Comparison of ENCODE assay signal across 8 cellular contexts in the genomic region with DNA sequence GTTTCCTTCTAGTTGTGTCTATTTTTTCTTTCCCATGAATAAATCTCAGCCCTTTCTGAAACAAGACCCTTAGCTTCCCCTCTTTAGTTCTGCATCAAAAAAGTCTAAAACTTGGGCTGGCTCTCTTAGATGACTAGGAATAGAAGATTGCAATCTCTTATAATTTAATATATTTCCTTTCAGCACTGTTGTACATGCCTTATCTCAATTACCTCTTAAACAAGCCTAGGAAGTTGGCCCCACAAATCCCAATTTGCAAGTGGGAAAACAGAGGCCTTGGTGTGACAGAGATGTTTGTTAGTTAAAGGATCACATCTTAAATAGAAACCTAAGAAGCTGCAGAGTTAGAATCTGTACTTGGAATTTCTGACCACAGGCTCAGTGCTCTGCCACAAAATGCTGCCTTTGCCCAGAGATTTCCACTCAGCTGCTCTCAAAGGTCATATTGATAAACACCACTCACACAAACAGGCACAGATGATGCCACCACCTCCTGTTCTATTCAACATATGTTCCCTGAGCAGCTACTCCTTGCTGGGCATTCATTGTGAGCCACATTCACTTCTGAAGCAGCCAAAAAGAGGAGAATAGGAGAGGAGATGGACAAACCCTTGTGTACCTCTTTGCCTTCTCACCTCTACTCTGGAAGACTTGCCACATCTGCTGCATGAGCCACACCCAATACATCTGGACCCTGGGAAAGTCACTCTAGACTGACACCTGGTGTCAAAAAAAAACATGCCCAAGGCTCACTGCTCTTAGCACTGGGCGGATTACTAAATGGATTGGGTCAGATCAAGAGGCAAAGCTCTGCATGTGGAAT. TPM values are rescaled to one million over a fixed set of nuclear protein-coding genes. Genes with fewer than 3 reads are reported as not detected.
DNase-seq lines count a peak whose midpoint lies in the region; ATAC-seq and TF ChIP-seq lines count a peak whose summit lies in the region.

No MANE protein-coding gene starts in this region.

- H3K36me3 ChIP-seq in adipocyte (ENCODE audit: control insufficient read depth, insufficient read depth, low read length, severe bottlenecking) (no peaks in the 10 kb centered on the region), mucosa of descending colon (ENCODE audit: low read depth) (no peaks in the 10 kb centered on the region)

- ATAC-seq in mucosa of descending colon = peak; percentile 77
- no peak for ATAC-seq in GM21717 (IDR thresholded peaks at IDR 0.05; ENCODE audit: unreplicated experiment)
- no peak for ATAC-seq in HG02885 (IDR thresholded peaks at IDR 0.05; ENCODE audit: poor library complexity, unreplicated experiment)

- H3K27me3 ChIP-seq in adipocyte (replicated peaks; ENCODE audit: control insufficient read depth, insufficient read depth, low read length) = peaks cover 75% of the 10 kb centered on the region

- DNase-seq in A172 (ENCODE audit: low spot score) (peak; percentile 43), GM10266 (ENCODE audit: extremely low spot score) (peak; percentile 32), NCI-H1105 treated with DMSO at 0.1 percent for 48 hours (lab: John Stamatoyannopoulos, UW) (peak; percentile 78), adipocyte (ENCODE audit: low read depth) (peak; percentile 52), mucosa of descending colon (peak in 1 of 3 donors; percentile 30)
- DNase-seq in activated CD4-positive, alpha-beta T cell treated with anti-CD3 and anti-CD28 coated beads, Interleukin-2, amount 50 U/mL, for 48 hours = no peak

- intact Hi-C loops in mucosa of descending colon (cut with DNase I, micrococcal nuclease) = loop anchor here in 1 of 2 donors (5.0 to 10.0 kb wide), 3 partner anchors 65 to 495 kb away; no protein-coding TSS in a partner anchor

- no peak overlapping the region for H3K4me3 ChIP-seq in adipocyte (ENCODE audit: low read length)
- H3K4me3 ChIP-seq in mucosa of descending colon = no peak overlapping the region

- no peak overlapping the region for H3K9ac ChIP-seq in adipocyte (ENCODE audit: low read length)

- TF ChIP-seq CTCF in GM10266 (IDR thresholded peaks at IDR 0.05; ENCODE audit: control insufficient read depth, insufficient read depth, low read depth, missing control alignments) (peak; percentile 53), mucosa of descending colon (IDR thresholded peaks at IDR 0.05) (no peak)

- H3K4me1 ChIP-seq in adipocyte (ENCODE audit: control insufficient read depth, insufficient read depth, low read length) = no peaks in the 10 kb centered on the region
- no peaks in the 10 kb centered on the region for H3K4me1 ChIP-seq in mucosa of descending colon (ENCODE audit: low read depth)

- no peaks in the 10 kb centered on the region for H3K9me3 ChIP-seq in adipocyte (ENCODE audit: control insufficient read depth, low read length)
- H3K9me3 ChIP-seq in mucosa of descending colon = no peaks in the 10 kb centered on the region

RNA-seq across cellular contexts. Expression of a gene that starts 5.5 kb away (rescaled TPM):
- not detected in 2 replicates for total RNA-seq in A172 (2014; rRNA removed; shearing (Covaris generic))
- total RNA-seq in mucosa of descending colon = not detected

Comparison
In these comparisons a context has a peak if more than half of its experiments do, and no peak if none do; other contexts are left out.
1. DNase-seq: peak in A172 (single experiment), GM10266 (single experiment), NCI-H1105 treated with DMSO at 0.1 percent for 48 hours (single experiment) and adipocyte (single experiment); none in activated CD4-positive, alpha-beta T cell treated with anti-CD3 and anti-CD28 coated beads, Interleukin-2, amount 50 U/mL, for 48 hours (0 of 2).